In the genomic region with DNA sequence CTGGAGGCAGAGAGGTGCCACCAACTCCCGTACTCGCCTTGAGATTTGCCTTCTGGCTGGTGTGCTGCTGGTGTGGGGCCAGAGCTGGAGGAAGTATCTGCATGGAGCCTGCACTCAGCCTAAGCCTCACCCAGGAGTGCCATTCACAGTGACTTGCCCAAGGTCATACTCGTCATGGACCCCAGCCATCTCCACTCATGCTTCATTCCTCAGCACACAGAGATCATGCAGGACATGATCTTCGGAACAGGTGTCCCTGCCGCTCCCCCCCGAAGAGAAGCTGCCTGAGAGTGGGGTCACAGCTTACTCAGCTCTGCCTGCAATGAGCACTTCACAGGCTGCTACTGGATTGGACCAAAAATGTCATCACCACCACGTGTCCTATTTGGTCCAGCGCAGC, we compare ENCODE assay signal across 1 cellular context.
TF ChIP-seq lines count a peak whose summit lies in the region.

No MANE protein-coding gene starts in this region.

TF ChIP-seq in WTC11, 78 proteins besides CTCF, POLR2A, EP300 and RAD21 (continued from another document):
- TF ChIP-seq ZBTB21 (CRISPR knock-in tag; IDR thresholded peaks at IDR 0.05; ENCODE audit: borderline replicate concordance) (no peak), NR3C1 (CRISPR knock-in tag; conservative IDR thresholded peaks at IDR 0.05; ENCODE audit: low read depth) (no peak), FOXJ3 (CRISPR knock-in tag; IDR thresholded peaks at IDR 0.05; ENCODE audit: borderline replicate concordance) (no peak), CBFB (CRISPR knock-in tag; IDR thresholded peaks at IDR 0.05; ENCODE audit: low read depth) (no peak), ZNF121 (CRISPR knock-in tag; IDR thresholded peaks at IDR 0.05) (no peak), IRF2 (CRISPR knock-in tag; IDR thresholded peaks at IDR 0.05; ENCODE audit: borderline replicate concordance, low read depth) (no peak), ELF4 (CRISPR knock-in tag; IDR thresholded peaks at IDR 0.05; ENCODE audit: low read depth) (no peak)
- TF ChIP-seq, protein P1, sequence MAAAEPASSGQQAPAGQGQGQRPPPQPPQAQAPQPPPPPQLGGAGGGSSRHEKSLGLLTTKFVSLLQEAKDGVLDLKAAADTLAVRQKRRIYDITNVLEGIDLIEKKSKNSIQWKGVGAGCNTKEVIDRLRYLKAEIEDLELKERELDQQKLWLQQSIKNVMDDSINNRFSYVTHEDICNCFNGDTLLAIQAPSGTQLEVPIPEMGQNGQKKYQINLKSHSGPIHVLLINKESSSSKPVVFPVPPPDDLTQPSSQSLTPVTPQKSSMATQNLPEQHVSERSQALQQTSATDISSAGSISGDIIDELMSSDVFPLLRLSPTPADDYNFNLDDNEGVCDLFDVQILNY (CRISPR knock-in tag; IDR thresholded peaks at IDR 0.05), result no peak
- TF ChIP-seq, protein P2, sequence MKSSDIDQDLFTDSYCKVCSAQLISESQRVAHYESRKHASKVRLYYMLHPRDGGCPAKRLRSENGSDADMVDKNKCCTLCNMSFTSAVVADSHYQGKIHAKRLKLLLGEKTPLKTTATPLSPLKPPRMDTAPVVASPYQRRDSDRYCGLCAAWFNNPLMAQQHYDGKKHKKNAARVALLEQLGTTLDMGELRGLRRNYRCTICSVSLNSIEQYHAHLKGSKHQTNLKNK (CRISPR knock-in tag; IDR thresholded peaks at IDR 0.05), result no peak
